25 cellular contexts compared by ENCODE assay signal in genomic region chr4:151174784-151175183, GRCh38.
DNase-seq lines count a peak whose midpoint lies in the region; ATAC-seq, FAIRE-seq and TF ChIP-seq lines count a peak whose summit lies in the region.
"Had no signal": no experiment of that assay in that cellular context is flagged by ENCODE, and none has a peak within 500 bp of the region (broad histone marks: within the 10 kb centered on the region; RNA-seq: fewer than 3 reads in every experiment).

No MANE protein-coding gene starts in this region.

- H3K9me3 ChIP-seq in mammary epithelial cell (replicated peaks; ENCODE audit: insufficient read depth, low read length): no peaks in the 10 kb centered on the region
- H3K9me3 ChIP-seq in right cardiac atrium (ENCODE audit: control insufficient read depth, low read length): no peaks in the 10 kb centered on the region
- no peaks in the 10 kb centered on the region for H3K9me3 ChIP-seq in sigmoid colon
- H3K9me3 ChIP-seq in vagina: no peaks in the 10 kb centered on the region
- H3K9me3 ChIP-seq in small intestine (ENCODE audit: control insufficient read depth, low read depth): no peaks in the 10 kb centered on the region
- H3K9me3 ChIP-seq: prostate gland had no signal

- WGBS in mammary epithelial cell (ENCODE audit: low coverage, missing lambda C conversion rate): 93% methylated on average over 7 of the region's 7 CpGs
- WGBS in right cardiac atrium: 58% methylated on average over 7 of the region's 7 CpGs
- 93 to 96% methylated on average over 7 of the region's 7 CpGs for WGBS in sigmoid colon, 2 donors
- 83 to 96% (median 92%) methylated on average over 7 of the region's 7 CpGs for WGBS in small intestine, 3 donors

- no peak overlapping the region for H2AFZ ChIP-seq in mammary epithelial cell (ENCODE audit: low read depth, low read length)

- H3K27me3 ChIP-seq in mammary epithelial cell (ENCODE audit: insufficient read depth, low read length): no peaks in the 10 kb centered on the region
- no peaks in the 10 kb centered on the region for H3K27me3 ChIP-seq in right cardiac atrium (ENCODE audit: control insufficient read depth, insufficient read depth)
- no peaks in the 10 kb centered on the region for H3K27me3 ChIP-seq in sigmoid colon
- no peaks in the 10 kb centered on the region for H3K27me3 ChIP-seq in vagina
- H3K27me3 ChIP-seq in small intestine (ENCODE audit: control insufficient read depth in 2 of 2, insufficient read depth in 2 of 2, low read length in 2 of 2): no peaks in the 10 kb centered on the region

- H3K4me1 ChIP-seq in mammary epithelial cell (ENCODE audit: insufficient read depth, low read length) (no peaks in the 10 kb centered on the region), right cardiac atrium (ENCODE audit: control insufficient read depth, insufficient read depth, low read length) (peaks cover 11% of the 10 kb centered on the region), sigmoid colon (peaks cover 0 to 56% (median 53%) of the 10 kb centered on the region in 4 donors), vagina (peaks cover 40% of the 10 kb centered on the region), small intestine (ENCODE audit: control insufficient read depth in 2 of 2, insufficient read depth in 1 of 2, low read depth in 1 of 2, low read length in 1 of 2) (peaks cover 0 to 3% of the 10 kb centered on the region in 2 donors)
- H3K4me1 ChIP-seq: prostate gland had no signal

- ATAC-seq in right cardiac atrium (peak; percentile 31 to 49), HG03095 (IDR thresholded peaks at IDR 0.05; ENCODE audit: unreplicated experiment) (no peak)
- ATAC-seq: stimulated activated naive CD8-positive, alpha-beta T cell treated with anti-CD3 and anti-CD28 coated beads, Interleukin-15, amount 100 ng/mL, for 72 hours had no signal

- TF ChIP-seq POLR2A in sigmoid colon (IDR thresholded peaks at IDR 0.05) (no peak), vagina (IDR thresholded peaks at IDR 0.05) (no peak)

- peaks cover 8% of the 10 kb centered on the region for H3K4me1 Mint-ChIP-seq in MCF 10A (ENCODE audit: insufficient read depth, unreplicated experiment)
- H3K4me1 Mint-ChIP-seq: activated naive CD8-positive, alpha-beta T cell treated with anti-CD3 and anti-CD28 coated beads, Interleukin-2, amount 10 ng/mL, durations not matched to agents 7 days and 5 days; CD14-positive monocyte; central memory CD8-positive, alpha-beta T cell; memory B cell; stimulated activated naive CD8-positive, alpha-beta T cell treated with anti-CD3 and anti-CD28 coated beads, Interleukin-15, amount 100 ng/mL, for 72 hours had no signal

- no peaks in the 10 kb centered on the region for H4K20me1 ChIP-seq in mammary epithelial cell (ENCODE audit: insufficient read depth, low read length)

- dilution Hi-C loops in mammary epithelial cell (cut with HindIII; ENCODE audit: low sequenced_read_pairs): no loop called here

- peak overlapping the region; percentile 70 for H3K27ac Mint-ChIP-seq in MCF 10A (ENCODE audit: low read depth, unreplicated experiment)
- H3K27ac Mint-ChIP-seq: activated naive CD8-positive, alpha-beta T cell treated with anti-CD3 and anti-CD28 coated beads, Interleukin-2, amount 10 ng/mL, durations not matched to agents 7 days and 5 days; CD14-positive monocyte; memory B cell; type B pancreatic cell had no signal

- H3K4me3 ChIP-seq in mammary epithelial cell (replicated peaks in 1 of 3; ENCODE audit: insufficient read depth in 1 of 3, low read depth in 2 of 3, low read length in 3 of 3) (no peak overlapping the region), right cardiac atrium (ENCODE audit: low read length) (no peak overlapping the region), sigmoid colon (no peak overlapping the region), vagina (no peak overlapping the region), small intestine (ENCODE audit: low read depth in 1 of 2, low read length in 2 of 2) (no peak overlapping the region)
- H3K4me3 ChIP-seq: prostate gland had no signal

- intact Hi-C loops in MCF 10A (cut with micrococcal nuclease): no loop called here
- intact Hi-C loops in mammary epithelial cell (cut with micrococcal nuclease): no loop called here
- intact Hi-C loops in right cardiac atrium (cut with DNase I): loop anchor here in 1 of 4 donors (10.0 kb wide), 1 partner anchor 50 kb away; no protein-coding TSS in a partner anchor
- intact Hi-C loops in sigmoid colon (cut with DNase I): no loop called here
- intact Hi-C loops in vagina (cut with DNase I): no loop called here

- peaks cover 64% of the 10 kb centered on the region for H3K36me3 Mint-ChIP-seq in MCF 10A (ENCODE audit: insufficient read depth, unreplicated experiment)
- H3K36me3 Mint-ChIP-seq: activated naive CD8-positive, alpha-beta T cell treated with anti-CD3 and anti-CD28 coated beads, Interleukin-2, amount 10 ng/mL, durations not matched to agents 7 days and 5 days; CD14-positive monocyte; memory B cell had no signal

- CTCF ChIA-PET in MCF 10A (lab: Yijun Ruan, JAX): no interaction called here
- CTCF ChIA-PET in mammary epithelial cell (lab: Charles Lee; ENCODE audit: low non-redundant PET): no interaction called here

- no peaks in the 10 kb centered on the region for H3K9me3 Mint-ChIP-seq in MCF 10A (ENCODE audit: unreplicated experiment)
- H3K9me3 Mint-ChIP-seq: activated naive CD8-positive, alpha-beta T cell treated with anti-CD3 and anti-CD28 coated beads, Interleukin-2, amount 10 ng/mL, durations not matched to agents 7 days and 5 days; central memory CD8-positive, alpha-beta T cell; memory B cell; stimulated activated naive CD8-positive, alpha-beta T cell treated with anti-CD3 and anti-CD28 coated beads, Interleukin-15, amount 100 ng/mL, for 72 hours; type B pancreatic cell had no signal

- H3K27ac ChIP-seq in mammary epithelial cell (ENCODE audit: insufficient read depth, low read depth, low read length) (no peak overlapping the region), right cardiac atrium (ENCODE audit: low read length) (peak overlapping the region; percentile 55), sigmoid colon (peak overlapping the region; percentile 25 to 75 (median 52)), vagina (peak overlapping the region; percentile 64), small intestine (ENCODE audit: low read depth in 1 of 2, low read length in 1 of 2) (peak overlapping the region in 1 of 2 donors; percentile 26)
- H3K27ac ChIP-seq: 22Rv1, KMS-11, prostate gland had no signal

- no peak overlapping the region for H3K4me2 ChIP-seq in mammary epithelial cell (ENCODE audit: insufficient read depth, low read depth, low read length)
- H3K4me2 ChIP-seq: KMS-11 had no signal

- H3K36me3 ChIP-seq in mammary epithelial cell (ENCODE audit: insufficient read depth, low read length) (no peaks in the 10 kb centered on the region), sigmoid colon (peaks cover 5 to 22% (median 10%) of the 10 kb centered on the region in 4 donors), vagina (peaks cover 0 to 12% of the 10 kb centered on the region in 2 donors), small intestine (ENCODE audit: control insufficient read depth in 2 of 2, insufficient read depth in 2 of 2, low read length in 2 of 2) (peaks cover 0 to 3% of the 10 kb centered on the region in 2 donors)
- H3K36me3 ChIP-seq: prostate gland had no signal

- H3K79me2 ChIP-seq in mammary epithelial cell (ENCODE audit: insufficient read depth, low read length): no peaks in the 10 kb centered on the region

- no peak for TF ChIP-seq CTCF in MCF 10A (IDR thresholded peaks at IDR 0.05; ENCODE audit: unreplicated experiment)
- no peak for TF ChIP-seq CTCF in mammary epithelial cell (conservative IDR thresholded peaks at IDR 0.05 in 1 of 2, IDR thresholded peaks at IDR 0.05 in 1 of 2; ENCODE audit: extremely low read depth in 1 of 2, insufficient read depth in 1 of 2, low read depth in 1 of 2, low read length in 2 of 2)
- TF ChIP-seq CTCF in sigmoid colon (IDR thresholded peaks at IDR 0.05): no peak
- no peak for TF ChIP-seq CTCF in vagina (IDR thresholded peaks at IDR 0.05)

- no peak overlapping the region for H3K9ac ChIP-seq in mammary epithelial cell (ENCODE audit: insufficient read depth, low read length)
- H3K9ac ChIP-seq: KMS-11 had no signal

- BruUV-seq in MCF 10A (replicated peaks; lab: Mats Ljungman, UMichigan) (no TSS peak), mammary epithelial cell (replicated peaks; lab: Mats Ljungman, UMichigan) (no TSS peak)

- no peak overlapping the region for H3K4me3 Mint-ChIP-seq in MCF 10A (ENCODE audit: unreplicated experiment)
- H3K4me3 Mint-ChIP-seq: activated naive CD8-positive, alpha-beta T cell treated with anti-CD3 and anti-CD28 coated beads, Interleukin-2, amount 10 ng/mL, durations not matched to agents 7 days and 5 days; CD14-positive monocyte; central memory CD8-positive, alpha-beta T cell; memory B cell; stimulated activated naive CD8-positive, alpha-beta T cell treated with anti-CD3 and anti-CD28 coated beads, Interleukin-15, amount 100 ng/mL, for 72 hours; type B pancreatic cell had no signal

- no peak for DNase-seq in MCF 10A (ENCODE audit: unreplicated experiment)
- no peak for DNase-seq in mammary epithelial cell
- DNase-seq in right cardiac atrium: peak; percentile 34 to 65 (median 61)
- no peak for DNase-seq in sigmoid colon
- DNase-seq in vagina (ENCODE audit: extremely low spot score in 2 of 2): no peak
- DNase-seq in small intestine: no peak
- no peak for DNase-seq in DMS79 treated with DMSO at 0.1 percent for 48 hours (lab: John Stamatoyannopoulos, UW)
- DNase-seq: activated CD4-positive, alpha-beta T cell treated with anti-CD3 and anti-CD28 coated beads for 48 hours; activated CD8-positive, alpha-beta memory T cell treated with anti-CD3 and anti-CD28 coated beads for 24 hours; activated gamma-delta T cell; activated naive CD8-positive, alpha-beta T cell treated with anti-CD3 and anti-CD28 coated beads, Interleukin-2, amount 10 ng/mL, durations not matched to agents 7 days and 5 days; dermis blood vessel endothelial cell; GOT3; kidney; NCI-H146; NCI-H446 treated with DMSO at 0.1 percent for 48 hours; stimulated activated naive CD8-positive, alpha-beta T cell treated with anti-CD3 and anti-CD28 coated beads, Interleukin-15, amount 100 ng/mL, for 72 hours had no signal

- FAIRE-seq in small intestine (lab: Jason Lieb, UNC): no peak
- FAIRE-seq: kidney had no signal

- no peaks in the 10 kb centered on the region for H3K27me3 Mint-ChIP-seq in MCF 10A (ENCODE audit: insufficient read depth, unreplicated experiment)
- H3K27me3 Mint-ChIP-seq: type B pancreatic cell had no signal

- in situ Hi-C loops in mammary epithelial cell (cut with MboI; ENCODE audit: low sequenced_read_pairs in 2 of 2): no loop called here

- no peak for TF ChIP-seq EP300 in sigmoid colon (IDR thresholded peaks at IDR 0.05)

- POLR2A ChIA-PET in MCF 10A (lab: Yijun Ruan, JAX): interaction anchor here (0.5 kb wide), 1 partner anchor 1247 kb away, joined by 3 read pairs; no protein-coding TSS in a partner anchor

Comparison
In these comparisons a context has a peak if more than half of its experiments do, and no peak if none do; other contexts are left out.
1. DNase-seq: peak in right cardiac atrium (3 of 3); none in MCF 10A (single experiment), mammary epithelial cell (single experiment), sigmoid colon (single experiment), vagina (0 of 2), small intestine (single experiment) and DMS79 treated with DMSO at 0.1 percent for 48 hours (single experiment).